Comparison of ENCODE assay signal across 18 cellular contexts in genomic region chr10:1162481-1163203, GRCh38.
"Had no signal": no experiment of that assay in that cellular context is flagged by ENCODE, and none has a peak within 500 bp of the region (broad histone marks: within the 10 kb centered on the region; RNA-seq: fewer than 3 reads in every experiment).

No MANE protein-coding gene starts in this region.

- ATAC-seq: activated T-cell treated with anti-CD3 and anti-CD28 coated beads, Interleukin-2, amount 50 U/mL, for 4 hours; gastrocnemius medialis; lower lobe of right lung; T-cell; WTC11 had no signal

- H3K27ac Mint-ChIP-seq: activated CD4-positive, alpha-beta T cell treated with anti-CD3 and anti-CD28 coated beads, Interleukin-2, amount 10 ng/mL, durations not matched to agents 7 days and 5 days; naive B cell; progenitor cell of endocrine pancreas; stimulated activated naive CD8-positive, alpha-beta T cell treated with anti-CD3 and anti-CD28 coated beads, Interleukin-15, Interleukin-2, amounts not matched to agents 100 ng/mL and 50 ng/mL, for 24 hours; T-cell had no signal

- H3K4me1 ChIP-seq: gastrocnemius medialis, lower lobe of right lung, testis, uterus had no signal

- H3K9me3 ChIP-seq: gastrocnemius medialis, lower lobe of right lung, neutrophil, testis, uterus had no signal

- H3K4me3 ChIP-seq: coronary artery, gastrocnemius medialis, lower lobe of right lung, SK-N-MC, testis, uterus had no signal

- H3K36me3 ChIP-seq: gastrocnemius medialis, lower lobe of right lung, neutrophil, uterus had no signal

- H3K36me3 Mint-ChIP-seq: naive B cell, T-cell, WTC11 had no signal

- H3K4me1 Mint-ChIP-seq: activated CD4-positive, alpha-beta T cell treated with anti-CD3 and anti-CD28 coated beads, Interleukin-2, amount 10 ng/mL, durations not matched to agents 7 days and 5 days; naive B cell; T-cell; WTC11 had no signal

- H3K4me3 Mint-ChIP-seq: activated CD4-positive, alpha-beta T cell treated with anti-CD3 and anti-CD28 coated beads, Interleukin-2, amount 10 ng/mL, durations not matched to agents 7 days and 5 days; activated T-cell treated with anti-CD3 and anti-CD28 coated beads, Interleukin-2, amount 50 U/mL, for 4 hours; naive B cell; stimulated activated naive CD8-positive, alpha-beta T cell treated with anti-CD3 and anti-CD28 coated beads, Interleukin-15, Interleukin-2, amounts not matched to agents 100 ng/mL and 50 ng/mL, for 24 hours; T-cell; WTC11 had no signal

- H3K27ac ChIP-seq: coronary artery, gastrocnemius medialis, lower lobe of right lung, neutrophil, SK-N-MC, testis, uterus had no signal

- H3K9me3 Mint-ChIP-seq: activated CD4-positive, alpha-beta T cell treated with anti-CD3 and anti-CD28 coated beads, Interleukin-2, amount 10 ng/mL, durations not matched to agents 7 days and 5 days; activated T-cell treated with anti-CD3 and anti-CD28 coated beads, Interleukin-2, amount 50 U/mL, for 4 hours; stimulated activated naive CD8-positive, alpha-beta T cell treated with anti-CD3 and anti-CD28 coated beads, Interleukin-15, Interleukin-2, amounts not matched to agents 100 ng/mL and 50 ng/mL, for 24 hours; T-cell; WTC11 had no signal

- DNase-seq: activated CD4-positive, alpha-beta T cell treated with anti-CD3 and anti-CD28 coated beads, Interleukin-2, amount 10 ng/mL, durations not matched to agents 7 days and 5 days; activated T-cell treated with anti-CD3 and anti-CD28 coated beads, Interleukin-2, amount 50 U/mL, for 4 hours; effector CD8-positive, alpha-beta T cell; gastrocnemius medialis; lower lobe of right lung; naive B cell; stimulated activated CD4-positive, alpha-beta T cell treated with anti-CD3 and anti-CD28 coated beads, Interleukin-4, amount 100 ng/mL, for 1 hour; stimulated activated CD8-positive, alpha-beta memory T cell treated with anti-CD3 and anti-CD28 coated beads, Interleukin-4, amount 100 ng/mL, for 48 hours; T1000; uterus had no signal

- H3K27me3 ChIP-seq: neutrophil, testis, uterus had no signal
